18 cellular contexts compared by ENCODE assay signal in genomic region chr2:167187910-167188595, GRCh38.
DNase-seq lines count a peak whose midpoint lies in the region; TF ChIP-seq lines count a peak whose summit lies in the region.
"Had no signal": no experiment of that assay in that cellular context is flagged by ENCODE, and none has a peak within 500 bp of the region (broad histone marks: within the 10 kb centered on the region; RNA-seq: fewer than 3 reads in every experiment).

No MANE protein-coding gene starts in this region.

- H3K9ac ChIP-seq in rectal smooth muscle tissue (ENCODE audit: low read length) (no peak overlapping the region), colonic mucosa (ENCODE audit: low read depth in 2 of 2, low read length in 2 of 2) (no peak overlapping the region)
- H3K9ac ChIP-seq: BLaER1 had no signal

- H3K36me3 ChIP-seq in left ventricle myocardium inferior (no peaks in the 10 kb centered on the region), rectal smooth muscle tissue (ENCODE audit: control insufficient read depth, insufficient read depth, low read length) (no peaks in the 10 kb centered on the region), colonic mucosa (no peaks in the 10 kb centered on the region)
- H3K36me3 ChIP-seq: BLaER1, stomach had no signal

- DNase-seq in AG20443 (ENCODE audit: low spot score) = peak; percentile 14
- DNase-seq in cerebellum (ENCODE audit: low spot score) = peak; percentile 47
- no peak for DNase-seq in left ventricle myocardium inferior
- DNase-seq in NCI-H1417 treated with DMSO at 0.1 percent for 48 hours (lab: John Stamatoyannopoulos, UW) = no peak
- no peak for DNase-seq in NCI-H345 (lab: John Stamatoyannopoulos, UW)
- DNase-seq in NCI-H226 = no peak
- DNase-seq in colonic mucosa = no peak
- DNase-seq: activated T-cell treated with anti-CD3 and anti-CD28 coated beads, Interleukin-2, amount 50 U/mL, for 72 hours; dermis blood vessel endothelial cell; foreskin fibroblast; kidney glomerular epithelial cell; NCI-H1417; NCI-H2107; NCI-H524 treated with DMSO at 0.1 percent for 48 hours; stimulated activated CD4-positive, alpha-beta T cell treated with anti-CD3 and anti-CD28 coated beads, Interleukin-4, amount 100 ng/mL, for 4 hours; stomach had no signal

- intact Hi-C loops in left ventricle myocardium inferior (cut with micrococcal nuclease) (no loop called here), colonic mucosa (cut with DNase I) (no loop called here)

- no peaks in the 10 kb centered on the region for H3K27me3 ChIP-seq in left ventricle myocardium inferior (ENCODE audit: low read depth)
- no peaks in the 10 kb centered on the region for H3K27me3 ChIP-seq in rectal smooth muscle tissue (ENCODE audit: control insufficient read depth, insufficient read depth, low read length)
- H3K27me3 ChIP-seq in colonic mucosa = no peaks in the 10 kb centered on the region
- H3K27me3 ChIP-seq: BLaER1, stomach had no signal

- H3K9me3 ChIP-seq in left ventricle myocardium inferior (replicated peaks) (no peaks in the 10 kb centered on the region), colonic mucosa (no peaks in the 10 kb centered on the region)
- H3K9me3 ChIP-seq: BLaER1, stomach had no signal

- TF ChIP-seq CTCF in left ventricle myocardium inferior (IDR thresholded peaks at IDR 0.05; ENCODE audit: borderline replicate concordance) (no peak), colonic mucosa (IDR thresholded peaks at IDR 0.05) (no peak)

- peak overlapping the region; percentile 81 for H3K27ac ChIP-seq in left ventricle myocardium inferior (replicated peaks)
- peak overlapping the region; percentile 72 for H3K27ac ChIP-seq in rectal smooth muscle tissue (ENCODE audit: low read depth, low read length)
- H3K27ac ChIP-seq in colonic mucosa = no peak overlapping the region
- H3K27ac ChIP-seq: BLaER1 had no signal

- H3K4me3 ChIP-seq in left ventricle myocardium inferior (peak overlapping the region; percentile 62), rectal smooth muscle tissue (ENCODE audit: low read length) (no peak overlapping the region), colonic mucosa (no peak overlapping the region)
- H3K4me3 ChIP-seq: BLaER1, stomach had no signal

- peaks cover 53% of the 10 kb centered on the region for H3K4me1 ChIP-seq in left ventricle myocardium inferior
- H3K4me1 ChIP-seq in rectal smooth muscle tissue (ENCODE audit: control insufficient read depth, insufficient read depth, low read length) = peaks cover 23% of the 10 kb centered on the region
- no peaks in the 10 kb centered on the region for H3K4me1 ChIP-seq in colonic mucosa
- H3K4me1 ChIP-seq: BLaER1 had no signal

Comparison
In these comparisons a context has a peak if more than half of its experiments do, and no peak if none do; other contexts are left out.
1. DNase-seq: peak in AG20443 (single experiment) and cerebellum (single experiment); none in left ventricle myocardium inferior (single experiment), NCI-H1417 treated with DMSO at 0.1 percent for 48 hours (single experiment), NCI-H345 (single experiment), NCI-H226 (single experiment) and colonic mucosa (single experiment).